Comparison of ENCODE assay signal across 1 cellular context in the genomic region with DNA sequence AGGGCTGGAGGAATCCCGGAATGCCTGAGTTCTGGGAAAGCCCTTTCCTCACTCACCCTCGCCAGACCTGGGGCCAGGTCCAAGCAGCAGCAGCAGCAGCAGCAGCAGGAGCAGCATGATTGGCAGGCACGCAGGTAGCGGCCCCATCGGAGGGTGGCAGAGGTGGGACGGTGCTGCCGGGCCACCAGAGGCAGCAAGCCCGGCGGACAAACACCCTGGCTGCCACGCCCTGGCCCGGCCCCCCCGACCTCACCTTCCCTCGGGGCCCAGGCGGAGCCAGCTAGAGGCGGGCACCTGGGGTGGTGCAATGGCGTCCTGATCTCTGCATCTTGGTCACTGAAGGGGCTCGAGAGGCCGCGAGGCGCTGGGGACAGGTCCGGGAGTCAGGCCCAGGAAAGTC.
TF ChIP-seq lines count a peak whose summit lies in the region.

No MANE protein-coding gene starts in this region.

TF ChIP-seq in HCT116, 20 proteins besides CTCF, POLR2A, EP300 and RAD21 (continued from another document):
- no peak for TF ChIP-seq TCF7L2 (IDR thresholded peaks at IDR 0.05; ENCODE audit: borderline replicate concordance, extremely low read depth, insufficient read depth, insufficient read length)
- no peak for TF ChIP-seq REST (IDR thresholded peaks at IDR 0.05; ENCODE audit: low read depth)
- TF ChIP-seq SP1 (IDR thresholded peaks at IDR 0.05; ENCODE audit: low read depth): no peak
- no peak for TF ChIP-seq ZFX (IDR thresholded peaks at IDR 0.05)
- no peak for TF ChIP-seq SRF (IDR thresholded peaks at IDR 0.05; ENCODE audit: low read depth)
